ENCODE assay signal across 1 cellular context in the genomic region with DNA sequence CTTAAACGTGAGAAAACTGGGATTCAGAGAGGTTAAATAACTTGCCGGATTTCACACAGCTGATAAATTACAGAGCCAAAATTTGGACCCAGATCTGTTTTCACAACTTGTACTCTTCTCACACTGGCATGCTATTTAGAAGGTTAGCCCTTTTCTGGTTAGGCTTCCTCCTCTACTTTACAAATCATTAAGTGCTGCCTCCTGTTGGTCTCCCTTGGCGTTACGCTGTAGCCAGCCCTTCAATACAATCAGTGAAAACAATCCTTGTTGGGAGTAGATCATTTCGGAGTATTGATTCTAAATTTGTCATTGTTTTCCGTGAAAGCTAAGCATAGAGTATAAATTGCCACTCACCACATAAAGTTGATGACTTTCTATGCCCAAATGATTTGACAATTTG.
TF ChIP-seq lines count a peak whose summit lies in the region.

No MANE protein-coding gene starts in this region.

TF ChIP-seq in WTC11, 78 proteins besides CTCF, POLR2A, EP300 and RAD21 (continued from another document):
- TF ChIP-seq, protein P1, sequence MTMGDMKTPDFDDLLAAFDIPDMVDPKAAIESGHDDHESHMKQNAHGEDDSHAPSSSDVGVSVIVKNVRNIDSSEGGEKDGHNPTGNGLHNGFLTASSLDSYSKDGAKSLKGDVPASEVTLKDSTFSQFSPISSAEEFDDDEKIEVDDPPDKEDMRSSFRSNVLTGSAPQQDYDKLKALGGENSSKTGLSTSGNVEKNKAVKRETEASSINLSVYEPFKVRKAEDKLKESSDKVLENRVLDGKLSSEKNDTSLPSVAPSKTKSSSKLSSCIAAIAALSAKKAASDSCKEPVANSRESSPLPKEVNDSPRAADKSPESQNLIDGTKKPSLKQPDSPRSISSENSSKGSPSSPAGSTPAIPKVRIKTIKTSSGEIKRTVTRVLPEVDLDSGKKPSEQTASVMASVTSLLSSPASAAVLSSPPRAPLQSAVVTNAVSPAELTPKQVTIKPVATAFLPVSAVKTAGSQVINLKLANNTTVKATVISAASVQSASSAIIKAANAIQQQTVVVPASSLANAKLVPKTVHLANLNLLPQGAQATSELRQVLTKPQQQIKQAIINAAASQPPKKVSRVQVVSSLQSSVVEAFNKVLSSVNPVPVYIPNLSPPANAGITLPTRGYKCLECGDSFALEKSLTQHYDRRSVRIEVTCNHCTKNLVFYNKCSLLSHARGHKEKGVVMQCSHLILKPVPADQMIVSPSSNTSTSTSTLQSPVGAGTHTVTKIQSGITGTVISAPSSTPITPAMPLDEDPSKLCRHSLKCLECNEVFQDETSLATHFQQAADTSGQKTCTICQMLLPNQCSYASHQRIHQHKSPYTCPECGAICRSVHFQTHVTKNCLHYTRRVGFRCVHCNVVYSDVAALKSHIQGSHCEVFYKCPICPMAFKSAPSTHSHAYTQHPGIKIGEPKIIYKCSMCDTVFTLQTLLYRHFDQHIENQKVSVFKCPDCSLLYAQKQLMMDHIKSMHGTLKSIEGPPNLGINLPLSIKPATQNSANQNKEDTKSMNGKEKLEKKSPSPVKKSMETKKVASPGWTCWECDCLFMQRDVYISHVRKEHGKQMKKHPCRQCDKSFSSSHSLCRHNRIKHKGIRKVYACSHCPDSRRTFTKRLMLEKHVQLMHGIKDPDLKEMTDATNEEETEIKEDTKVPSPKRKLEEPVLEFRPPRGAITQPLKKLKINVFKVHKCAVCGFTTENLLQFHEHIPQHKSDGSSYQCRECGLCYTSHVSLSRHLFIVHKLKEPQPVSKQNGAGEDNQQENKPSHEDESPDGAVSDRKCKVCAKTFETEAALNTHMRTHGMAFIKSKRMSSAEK (CRISPR knock-in tag; IDR thresholded peaks at IDR 0.05; ENCODE audit: borderline replicate concordance): no peak
